33 cellular contexts compared by ENCODE assay signal in genomic region chr4:81457345-81457744, GRCh38.
"Had no signal": no experiment of that assay in that cellular context is flagged by ENCODE, and none has a peak within 500 bp of the region (broad histone marks: within the 10 kb centered on the region; RNA-seq: fewer than 3 reads in every experiment).

No MANE protein-coding gene starts in this region.

- H3K9me3 Mint-ChIP-seq: activated B cell treated with CpG ODN at 0.5 μM for 24 hours; activated CD4-positive, alpha-beta memory T cell treated with anti-CD3 and anti-CD28 coated beads for 36 hours; activated CD4-positive, alpha-beta T cell treated with anti-CD3 and anti-CD28 coated beads, Interleukin-2, amount 10 ng/mL, durations not matched to agents 24 days and 14 days; activated CD8-positive, alpha-beta T cell treated with anti-CD3 and anti-CD28 coated beads for 36 hours; activated naive CD4-positive, alpha-beta T cell treated with anti-CD3 and anti-CD28 coated beads for 36 hours; activated naive CD4-positive, alpha-beta T cell treated with anti-CD3 and anti-CD28 coated beads, Interleukin-2, amount 50 U/mL, for 72 hours; activated naive CD8-positive, alpha-beta T cell treated with anti-CD3 and anti-CD28 coated beads for 36 hours; activated T-cell treated with anti-CD3 and anti-CD28 coated beads, Interleukin-2, amount 50 U/mL, for 4 hours; activated T-cell treated with anti-CD3 and anti-CD28 coated beads, Interleukin-2, amount 50 U/mL, for 72 hours; activated T-helper 1 cell treated with anti-CD3 and anti-CD28 coated beads, Interleukin-12 subunit alpha, Interleukin-12 subunit beta, Interleukin-2, Interleukin-4 antibody, amounts not matched to agents 30 ng/mL and 10 ng/mL and 1 ng/mL, durations not matched to agents 14 hours and 24 hours and 36 hours; activated T-helper 17 cell treated with anti-CD3 and anti-CD28 coated beads, Interleukin-2, amount 50 U/mL, for 72 hours; brain; central memory CD8-positive, alpha-beta T cell; T-cell had no signal

- H3K9me3 ChIP-seq: adrenal gland, ascending aorta had no signal

- H3K27me3 ChIP-seq: adrenal gland, ascending aorta, cardiac muscle cell had no signal

- H3K4me3 ChIP-seq: adrenal gland, ascending aorta, cardiac muscle cell had no signal

- DNase-seq: activated B cell treated with CpG ODN at 0.5 μM for 24 hours; activated CD4-positive, alpha-beta memory T cell treated with anti-CD3 and anti-CD28 coated beads for 36 hours; activated CD4-positive, alpha-beta T cell treated with anti-CD3 and anti-CD28 coated beads for 4 hours; activated CD4-positive, alpha-beta T cell treated with anti-CD3 and anti-CD28 coated beads, Interleukin-2, amount 10 ng/mL, durations not matched to agents 24 days and 14 days; activated CD4-positive, alpha-beta T cell treated with anti-CD3 and anti-CD28 coated beads, Interleukin-2, amount 50 U/mL, for 1 hour; activated CD4-positive, alpha-beta T cell treated with anti-CD3 and anti-CD28 coated beads, Interleukin-2, amount 50 U/mL, for 4 hours; activated CD4-positive, CD25-positive, alpha-beta regulatory T cell treated with anti-CD3 and anti-CD28 coated beads, Interleukin-2, amount 50 U/mL, for 72 hours; activated CD8-positive, alpha-beta memory T cell treated with anti-CD3 and anti-CD28 coated beads, Interleukin-2, amount 50 U/mL, for 4 hours; activated CD8-positive, alpha-beta T cell treated with anti-CD3 and anti-CD28 coated beads for 36 hours; activated effector memory CD4-positive, alpha-beta T cell treated with anti-CD3 and anti-CD28 coated beads, Interleukin-2, amount 50 U/mL, for 16 hours; activated gamma-delta T cell treated with Interleukin-2 at 50 U/mL for 16 hours; activated naive CD4-positive, alpha-beta T cell; activated naive CD4-positive, alpha-beta T cell treated with anti-CD3 and anti-CD28 coated beads for 36 hours; activated naive CD4-positive, alpha-beta T cell treated with anti-CD3 and anti-CD28 coated beads, Interleukin-2, amount 50 U/mL, for 16 hours; activated naive CD8-positive, alpha-beta T cell treated with anti-CD3 and anti-CD28 coated beads for 36 hours; activated T-cell treated with anti-CD3 and anti-CD28 coated beads for 4 hours; activated T-cell treated with anti-CD3 and anti-CD28 coated beads, Interleukin-2, amount 50 U/mL, for 1 hour; activated T-cell treated with anti-CD3 and anti-CD28 coated beads, Interleukin-2, amount 50 U/mL, for 4 hours; activated T-cell treated with anti-CD3 and anti-CD28 coated beads, Interleukin-2, amount 50 U/mL, for 72 hours; adrenal gland; amniotic stem cell; caudate nucleus; cerebellar nuclear complex; T-cell; T-helper 17 cell had no signal

- H3K27ac ChIP-seq: adrenal gland, ascending aorta, cardiac muscle cell, VCaP had no signal

- ATAC-seq: activated CD8-positive, alpha-beta T cell treated with anti-CD3 and anti-CD28 coated beads for 36 hours; activated naive CD4-positive, alpha-beta T cell treated with anti-CD3 and anti-CD28 coated beads, Interleukin-2, amount 50 U/mL, for 72 hours; activated T-cell treated with anti-CD3 and anti-CD28 coated beads, Interleukin-2, amount 50 U/mL, for 4 hours; activated T-cell treated with anti-CD3 and anti-CD28 coated beads, Interleukin-2, amount 50 U/mL, for 72 hours; activated T-helper 17 cell treated with anti-CD3 and anti-CD28 coated beads, Interleukin-2, amount 50 U/mL, for 72 hours; T-cell; T-helper 17 cell had no signal

- H3K27me3 Mint-ChIP-seq: activated B cell treated with CpG ODN at 0.5 μM for 24 hours; activated CD4-positive, alpha-beta memory T cell treated with anti-CD3 and anti-CD28 coated beads for 36 hours; activated CD4-positive, alpha-beta T cell treated with anti-CD3 and anti-CD28 coated beads, Interleukin-2, amount 10 ng/mL, durations not matched to agents 24 days and 14 days; activated CD8-positive, alpha-beta T cell treated with anti-CD3 and anti-CD28 coated beads for 36 hours; activated naive CD8-positive, alpha-beta T cell treated with anti-CD3 and anti-CD28 coated beads for 36 hours; activated T-helper 17 cell treated with anti-CD3 and anti-CD28 coated beads, Interleukin-2, amount 50 U/mL, for 72 hours; central memory CD8-positive, alpha-beta T cell; T-cell; T-helper 17 cell had no signal

- H3K36me3 ChIP-seq: adrenal gland had no signal

- H3K27ac Mint-ChIP-seq: activated B cell treated with CpG ODN at 0.5 μM for 24 hours; activated CD4-positive, alpha-beta memory T cell treated with anti-CD3 and anti-CD28 coated beads for 36 hours; activated CD4-positive, alpha-beta T cell treated with anti-CD3 and anti-CD28 coated beads, Interleukin-2, amount 10 ng/mL, durations not matched to agents 24 days and 14 days; activated CD8-positive, alpha-beta T cell treated with anti-CD3 and anti-CD28 coated beads for 36 hours; activated naive CD4-positive, alpha-beta T cell treated with anti-CD3 and anti-CD28 coated beads for 36 hours; activated naive CD4-positive, alpha-beta T cell treated with anti-CD3 and anti-CD28 coated beads, Interleukin-2, amount 50 U/mL, for 72 hours; activated naive CD8-positive, alpha-beta T cell treated with anti-CD3 and anti-CD28 coated beads for 36 hours; activated T-cell treated with anti-CD3 and anti-CD28 coated beads, Interleukin-2, amount 50 U/mL, for 72 hours; activated T-helper 1 cell treated with anti-CD3 and anti-CD28 coated beads, Interleukin-12 subunit alpha, Interleukin-12 subunit beta, Interleukin-2, Interleukin-4 antibody, amounts not matched to agents 30 ng/mL and 10 ng/mL and 1 ng/mL, durations not matched to agents 14 hours and 24 hours and 36 hours; activated T-helper 17 cell treated with anti-CD3 and anti-CD28 coated beads, Interleukin-2, amount 50 U/mL, for 72 hours; brain; T-cell; T-helper 17 cell had no signal

- H3K4me1 ChIP-seq: ascending aorta had no signal

- H3K4me3 Mint-ChIP-seq: activated B cell treated with CpG ODN at 0.5 μM for 24 hours; activated CD4-positive, alpha-beta memory T cell treated with anti-CD3 and anti-CD28 coated beads for 36 hours; activated CD4-positive, alpha-beta T cell treated with anti-CD3 and anti-CD28 coated beads, Interleukin-2, amount 10 ng/mL, durations not matched to agents 24 days and 14 days; activated CD8-positive, alpha-beta T cell treated with anti-CD3 and anti-CD28 coated beads for 36 hours; activated naive CD4-positive, alpha-beta T cell treated with anti-CD3 and anti-CD28 coated beads for 36 hours; activated naive CD8-positive, alpha-beta T cell treated with anti-CD3 and anti-CD28 coated beads for 36 hours; activated T-cell treated with anti-CD3 and anti-CD28 coated beads, Interleukin-2, amount 50 U/mL, for 4 hours; activated T-cell treated with anti-CD3 and anti-CD28 coated beads, Interleukin-2, amount 50 U/mL, for 72 hours; activated T-helper 1 cell treated with anti-CD3 and anti-CD28 coated beads, Interleukin-12 subunit alpha, Interleukin-12 subunit beta, Interleukin-2, Interleukin-4 antibody, amounts not matched to agents 30 ng/mL and 10 ng/mL and 1 ng/mL, durations not matched to agents 14 hours and 24 hours and 36 hours; activated T-helper 17 cell treated with anti-CD3 and anti-CD28 coated beads, Interleukin-2, amount 50 U/mL, for 72 hours; brain; central memory CD8-positive, alpha-beta T cell; T-cell had no signal
